In the genomic region with DNA sequence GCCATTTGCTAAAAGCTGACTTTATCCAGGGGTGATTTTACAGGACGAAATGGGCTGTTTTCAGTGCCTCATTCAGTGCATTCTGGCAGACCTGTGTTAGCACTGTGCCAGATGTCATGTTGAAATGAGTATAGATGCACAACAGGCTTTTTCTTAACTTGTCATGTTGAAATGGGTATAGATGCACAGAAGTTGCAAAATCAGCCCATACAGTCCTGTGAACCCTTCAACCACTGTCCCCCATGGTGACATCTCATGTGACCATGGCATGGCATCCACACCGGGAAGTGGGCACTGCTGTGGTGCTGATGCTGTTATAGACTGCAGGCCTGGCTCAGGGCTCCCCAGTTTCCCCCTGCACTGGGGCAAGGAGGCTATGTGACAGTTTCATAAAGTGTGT, we compare ENCODE assay signal across 12 cellular contexts. TPM values are rescaled to one million over a fixed set of nuclear protein-coding genes. Genes with fewer than 3 reads are reported as not detected.
DNase-seq lines count a peak whose midpoint lies in the region; ATAC-seq, FAIRE-seq and TF ChIP-seq lines count a peak whose summit lies in the region.
"Had no signal": no experiment of that assay in that cellular context is flagged by ENCODE, and none has a peak within 500 bp of the region (broad histone marks: within the 10 kb centered on the region; RNA-seq: fewer than 3 reads in every experiment).

No MANE protein-coding gene starts in this region.

- peak overlapping the region; percentile 24 for H3K27ac Mint-ChIP-seq in activated naive CD4-positive, alpha-beta T cell treated with anti-CD3 and anti-CD28 coated beads for 36 hours
- peak overlapping the region; percentile 24 for H3K27ac Mint-ChIP-seq in T-helper 17 cell
- peak overlapping the region; percentile 30 for H3K27ac Mint-ChIP-seq in glutamatergic neuron (ENCODE audit: unreplicated experiment)

- TF ChIP-seq POLR2A in upper lobe of left lung (IDR thresholded peaks at IDR 0.05), result no peak

- H3K27ac ChIP-seq in upper lobe of left lung (peak overlapping the region in 3 of 4 donors; percentile 89 to 96 (median 96)), pancreas (no peak overlapping the region)
- H3K27ac ChIP-seq: WERI-Rb-1 had no signal

- no peak for FAIRE-seq in pancreas (lab: Jason Lieb, UNC)

- H3K36me3 ChIP-seq in upper lobe of left lung (peaks cover 0 to 12% (median 5%) of the 10 kb centered on the region in 4 donors), pancreas (no peaks in the 10 kb centered on the region)

- no peak overlapping the region for H3K4me3 ChIP-seq in upper lobe of left lung
- no peak overlapping the region for H3K4me3 ChIP-seq in pancreas

- ATAC-seq in T-helper 17 cell, result no peak
- ATAC-seq in upper lobe of left lung (ENCODE audit: low FRiP score in 2 of 2), result no peak
- no peak for ATAC-seq in pancreas
- no peak for ATAC-seq in omental fat pad (ENCODE audit: low FRiP score)

- peak in 1 of 4 donors; percentile 9 for TF ChIP-seq EP300 in upper lobe of left lung (IDR thresholded peaks at IDR 0.05)

- H3K27me3 ChIP-seq in upper lobe of left lung, result no peaks in the 10 kb centered on the region
- no peaks in the 10 kb centered on the region for H3K27me3 ChIP-seq in pancreas

- no peaks in the 10 kb centered on the region for H3K9me3 ChIP-seq in T-helper 17 cell (ENCODE audit: control insufficient read depth, low read length, poor library complexity, severe bottlenecking)
- H3K9me3 ChIP-seq in upper lobe of left lung, result no peaks in the 10 kb centered on the region
- H3K9me3 ChIP-seq in pancreas, result no peaks in the 10 kb centered on the region

- 40 to 63% methylated on average over 2 of the region's 2 CpGs for WGBS in upper lobe of left lung, 2 donors
- 54 to 72% methylated on average over 2 of the region's 2 CpGs for WGBS in pancreas, 2 donors

- peak overlapping the region; percentile 47 for H3K4me3 Mint-ChIP-seq in activated naive CD4-positive, alpha-beta T cell treated with anti-CD3 and anti-CD28 coated beads for 36 hours
- H3K4me3 Mint-ChIP-seq in T-helper 17 cell, result peak overlapping the region; percentile 12
- peak overlapping the region; percentile 74 for H3K4me3 Mint-ChIP-seq in glutamatergic neuron (ENCODE audit: unreplicated experiment)

- CTCF ChIA-PET in activated naive CD4-positive, alpha-beta T cell treated with anti-CD3 and anti-CD28 coated beads for 36 hours (lab: Charles Lee), result no interaction called here

- peaks cover 21% of the 10 kb centered on the region for H3K4me1 Mint-ChIP-seq in activated naive CD4-positive, alpha-beta T cell treated with anti-CD3 and anti-CD28 coated beads for 36 hours (ENCODE audit: low read depth)
- H3K4me1 Mint-ChIP-seq in T-helper 17 cell, result peaks cover 8% of the 10 kb centered on the region
- peaks cover 6% of the 10 kb centered on the region for H3K4me1 Mint-ChIP-seq in glutamatergic neuron (ENCODE audit: low read depth, unreplicated experiment)

- H3K36me3 Mint-ChIP-seq in activated naive CD4-positive, alpha-beta T cell treated with anti-CD3 and anti-CD28 coated beads for 36 hours (ENCODE audit: low read depth), result peaks cover 2% of the 10 kb centered on the region
- H3K36me3 Mint-ChIP-seq in T-helper 17 cell (ENCODE audit: low read depth) (no peaks in the 10 kb centered on the region), glutamatergic neuron (ENCODE audit: unreplicated experiment) (no peaks in the 10 kb centered on the region)

- H3K27me3 Mint-ChIP-seq in activated naive CD4-positive, alpha-beta T cell treated with anti-CD3 and anti-CD28 coated beads for 36 hours (ENCODE audit: low read depth), result no peaks in the 10 kb centered on the region
- H3K27me3 Mint-ChIP-seq in T-helper 17 cell (no peaks in the 10 kb centered on the region), glutamatergic neuron (ENCODE audit: unreplicated experiment) (no peaks in the 10 kb centered on the region)

- H3K4me1 ChIP-seq in upper lobe of left lung (peaks cover 22 to 43% (median 28%) of the 10 kb centered on the region in 4 donors), pancreas (peaks cover 0 to 15% (median 12%) of the 10 kb centered on the region in 3 donors)

- no peaks in the 10 kb centered on the region for H3K9me3 Mint-ChIP-seq in activated naive CD4-positive, alpha-beta T cell treated with anti-CD3 and anti-CD28 coated beads for 36 hours
- H3K9me3 Mint-ChIP-seq in glutamatergic neuron (ENCODE audit: unreplicated experiment), result peaks cover 7% of the 10 kb centered on the region

- intact Hi-C loops in activated naive CD4-positive, alpha-beta T cell treated with anti-CD3 and anti-CD28 coated beads for 36 hours (cut with micrococcal nuclease), result loop anchor here (5.0 kb wide), 1 partner anchor 512 kb away; a partner anchor contains a TSS
- intact Hi-C loops in pancreas (cut with DNase I), result no loop called here

- TF ChIP-seq CTCF in glutamatergic neuron (IDR thresholded peaks at IDR 0.05; ENCODE audit: partially characterized antibody, unreplicated experiment) (no peak), upper lobe of left lung (IDR thresholded peaks at IDR 0.05) (no peak), pancreas (IDR thresholded peaks at IDR 0.05) (no peak), omental fat pad (IDR thresholded peaks at IDR 0.05) (no peak)

- DNase-seq in activated naive CD4-positive, alpha-beta T cell treated with anti-CD3 and anti-CD28 coated beads for 36 hours, result no peak
- no peak for DNase-seq in activated naive CD4-positive, alpha-beta T cell treated with anti-CD3 and anti-CD28 coated beads, Interleukin-2, amount 50 U/mL, for 16 hours
- no peak for DNase-seq in T-helper 17 cell
- DNase-seq in glutamatergic neuron, result no peak
- peak in 1 of 2 donors; percentile 64 for DNase-seq in upper lobe of left lung
- no peak for DNase-seq in pancreas
- DNase-seq in cerebellum (ENCODE audit: low spot score), result no peak
- no peak for DNase-seq in omental fat pad (ENCODE audit: low spot score)
- DNase-seq: anterior cingulate cortex, NCI-H1417 treated with DMSO at 0.1 percent for 48 hours, WERI-Rb-1 had no signal

RNA-seq across cellular contexts. Expression of a gene that starts 2.5 kb away (rescaled TPM):
- total RNA-seq in activated naive CD4-positive, alpha-beta T cell treated with anti-CD3 and anti-CD28 coated beads for 36 hours, result 100 to 1,000 TPM; 327 to 360 TPM
- total RNA-seq in T-helper 17 cell (100 to 1,000 TPM in 1 of 2 donors, 10 to 100 TPM in 1; 60.4 to 102 TPM), glutamatergic neuron (ENCODE audit: unreplicated experiment) (182 TPM), upper lobe of left lung (100 to 1,000 TPM; 163 to 313 (median 217) TPM), pancreas (10 to 100 TPM; 52.5 to 83.9 (median 78.2) TPM), cerebellum (52.0 TPM), omental fat pad (100 to 1,000 TPM; 183 to 295 (median 239) TPM)
- 10 to 100 TPM; 50.3 to 70.0 TPM for polyA plus RNA-seq in pancreas

RNA-seq across cellular contexts. Expression of a gene that starts 27.6 kb away (rescaled TPM):
- 10 to 100 TPM; 33.0 to 34.3 TPM for total RNA-seq in activated naive CD4-positive, alpha-beta T cell treated with anti-CD3 and anti-CD28 coated beads for 36 hours
- 10 to 100 TPM; 36.7 to 44.3 TPM for total RNA-seq in T-helper 17 cell
- total RNA-seq in glutamatergic neuron (ENCODE audit: unreplicated experiment), result 67.5 TPM
- 10 to 100 TPM; 14.8 to 77.7 (median 63.6) TPM for total RNA-seq in upper lobe of left lung
- 10 to 100 TPM; 13.6 to 28.9 (median 18.1) TPM for total RNA-seq in pancreas
- polyA plus RNA-seq in pancreas, result 10 to 100 TPM; 27.9 to 43.2 TPM
- 44.0 TPM for total RNA-seq in cerebellum
- 10 to 100 TPM; 12.5 to 19.8 (median 15.1) TPM for total RNA-seq in omental fat pad

RNA-seq across cellular contexts. Expression of a gene that starts 40.2 kb away (rescaled TPM):
- under 1 TPM in 1 of 2 experiments, not detected in 1; 0.17 TPM for total RNA-seq in activated naive CD4-positive, alpha-beta T cell treated with anti-CD3 and anti-CD28 coated beads for 36 hours
- under 1 TPM in 1 of 2 donors, not detected in 1; 0.63 TPM for total RNA-seq in T-helper 17 cell
- total RNA-seq in glutamatergic neuron (ENCODE audit: unreplicated experiment), result 58.7 TPM
- not detected for total RNA-seq in upper lobe of left lung
- under 1 TPM in 1 of 6 donors, not detected in 5; 0.12 TPM for total RNA-seq in pancreas
- under 1 TPM; 0.27 to 0.42 TPM for polyA plus RNA-seq in pancreas
- 6.3 TPM for total RNA-seq in cerebellum
- not detected for total RNA-seq in omental fat pad
- total RNA-seq: subcutaneous adipose tissue had no signal

RNA-seq across cellular contexts. Expression of a gene that starts 43.7 kb away (rescaled TPM):
- 1 to 10 TPM; 7.1 to 8.1 TPM for total RNA-seq in activated naive CD4-positive, alpha-beta T cell treated with anti-CD3 and anti-CD28 coated beads for 36 hours
- total RNA-seq in T-helper 17 cell, result 10 to 100 TPM in 1 of 2 donors, 1 to 10 TPM in 1; 6.8 to 11.7 TPM
- 12.7 TPM for total RNA-seq in glutamatergic neuron (ENCODE audit: unreplicated experiment)
- 100 to 1,000 TPM; 120 to 497 (median 199) TPM for total RNA-seq in upper lobe of left lung
- total RNA-seq in pancreas, result 100 to 1,000 TPM in 2 of 6 donors, 10 to 100 TPM in 4; 58.1 to 113 (median 71.1) TPM
- 100 to 1,000 TPM; 249 to 286 TPM for polyA plus RNA-seq in pancreas
- total RNA-seq in cerebellum, result 6.8 TPM
- total RNA-seq in omental fat pad, result 10 to 100 TPM; 14.1 to 27.6 (median 22.3) TPM

RNA-seq across cellular contexts. Expression of a gene that starts 48.4 kb away (rescaled TPM):
- total RNA-seq in activated naive CD4-positive, alpha-beta T cell treated with anti-CD3 and anti-CD28 coated beads for 36 hours, result 10 to 100 TPM; 19.1 to 21.8 TPM
- total RNA-seq in T-helper 17 cell (10 to 100 TPM; 16.4 to 20.3 TPM), glutamatergic neuron (ENCODE audit: unreplicated experiment) (93.9 TPM), upper lobe of left lung (10 to 100 TPM; 13.6 to 29.3 (median 22.3) TPM), pancreas (10 to 100 TPM; 32.2 to 84.0 (median 41.8) TPM), cerebellum (18.4 TPM), omental fat pad (10 to 100 TPM in 3 of 4 donors, 1 to 10 TPM in 1; 7.5 to 21.9 (median 12.7) TPM)
- polyA plus RNA-seq in pancreas, result 10 to 100 TPM; 40.4 to 45.5 TPM

Comparison
In these comparisons a context has a peak if more than half of its experiments do, and no peak if none do; other contexts are left out.
1. H3K4me3 Mint-ChIP-seq: peak in every context shown above with its lines; median percentile 74 in glutamatergic neuron; 47 in activated naive CD4-positive, alpha-beta T cell treated with anti-CD3 and anti-CD28 coated beads for 36 hours; 12 in T-helper 17 cell.
2. H3K27ac ChIP-seq: peak in upper lobe of left lung (3 of 4); none in pancreas (0 of 4).
3. Peak in every context shown above with its lines, with median percentiles within 50 percentile points of each other: H3K27ac Mint-ChIP-seq.